1 cellular context compared by ENCODE assay signal in genomic region chr7:89988070-89988469, GRCh38.
TF ChIP-seq lines count a peak whose summit lies in the region.

No MANE protein-coding gene starts in this region.

TF ChIP-seq in GM23338, 12 proteins besides CTCF, POLR2A, EP300 and RAD21 (continued from another document):
- no peak for TF ChIP-seq REST (IDR thresholded peaks at IDR 0.05; ENCODE audit: unreplicated experiment)
